8 cellular contexts compared by ENCODE assay signal in the genomic region with DNA sequence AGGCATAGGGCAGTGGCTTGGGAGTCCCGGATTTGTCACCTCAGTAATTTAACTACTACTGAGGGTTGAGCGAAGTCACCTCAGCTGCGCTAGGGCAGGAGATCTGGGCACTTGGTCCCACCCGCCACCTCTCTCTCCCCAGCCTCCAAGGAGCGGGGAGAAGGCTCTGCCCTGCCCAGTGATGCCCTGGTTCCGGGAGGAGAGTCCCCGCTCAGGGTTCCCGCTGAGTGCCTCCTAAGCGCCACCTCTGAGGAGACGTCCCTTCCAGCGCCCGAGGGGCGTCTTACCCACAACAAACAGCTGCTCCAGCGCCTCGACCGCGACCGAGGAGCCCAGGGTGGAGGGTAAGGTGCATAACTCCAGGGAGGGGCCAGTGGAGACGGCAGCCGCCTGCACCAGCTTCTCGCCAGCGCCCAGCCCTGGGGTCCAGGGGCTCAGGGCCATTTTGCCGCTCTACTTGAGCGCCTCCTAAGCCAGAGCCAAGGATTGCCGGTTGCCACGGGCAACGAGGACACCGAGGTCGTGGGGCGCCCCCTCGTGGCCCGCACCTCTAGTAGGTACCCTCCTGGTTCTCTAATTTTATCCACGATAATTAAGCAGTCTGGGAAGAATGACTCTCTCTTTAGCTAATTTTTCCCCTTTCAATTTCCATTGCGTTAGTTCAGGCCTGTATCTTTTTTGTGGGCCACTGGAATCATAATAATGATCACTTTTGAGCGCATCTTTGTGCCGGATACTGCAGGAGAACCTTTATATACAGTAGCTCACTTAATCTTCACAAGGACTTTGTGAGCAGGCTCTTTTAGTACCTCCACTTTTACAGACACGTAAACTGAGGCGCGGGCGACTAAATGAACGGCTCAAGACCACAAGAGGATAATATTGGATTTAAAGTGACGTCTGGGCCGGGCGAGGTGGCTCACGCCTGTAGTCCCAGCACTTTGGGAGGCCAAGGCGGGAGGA. TPM values are rescaled to one million over a fixed set of nuclear protein-coding genes. Genes with fewer than 3 reads are reported as not detected.
DNase-seq lines count a peak whose midpoint lies in the region; ATAC-seq and TF ChIP-seq lines count a peak whose summit lies in the region.

Gene CCDC175, minus strand, starts transcription at position 481 of the 963 bp plus-strand sequence. Its CDS starts 37 bp downstream, at position 444.

- peak within 1 kb of the TSS; percentile 44 for H3K4me3 ChIP-seq in AG04449 (ENCODE audit: low read depth, low read length)
- no peak within 1 kb of the TSS for H3K4me3 ChIP-seq in lower leg skin (ENCODE audit: low read depth, poor library complexity, severe bottlenecking)

- intact Hi-C loops in lower leg skin (cut with DNase I; ENCODE audit: low total_unique reads) = no loop called here

- no peak for DNase-seq in AG04449 (ENCODE audit: low read depth, low spot score)
- peak; percentile 43 for DNase-seq in NCI-H226
- peak; percentile 44 to 70 for DNase-seq in activated CD4-positive, alpha-beta T cell treated with anti-CD3 and anti-CD28 coated beads, Interleukin-2, amount 50 U/mL, for 24 hours (ENCODE audit: low read depth in 1 of 2, low spot score in 1 of 2)
- DNase-seq in ecto neural progenitor cell (ENCODE audit: low spot score) = peak; percentile 92
- DNase-seq in lower leg skin (ENCODE audit: low spot score in 2 of 2) = peak; percentile 34 to 92
- peak; percentile 80 for DNase-seq in stimulated activated CD4-positive, alpha-beta T cell treated with anti-CD3 and anti-CD28 coated beads, Interleukin-4, amount 100 ng/mL, for 24 hours

- CTCF ChIA-PET in AG04449 (lab: Yijun Ruan, JAX) = interaction anchor here (0.5 to 4.1 kb wide), 29 partner anchors 10 to 607 kb away, joined by 3 to 34 read pairs (median 4); partner anchors contain the start of genes JKAMP and L3HYPDH

- 20 to 25% methylated on average over 35 to 46 of the region's 46 CpGs for WGBS in lower leg skin, 2 donors

- peak; percentile 94 for ATAC-seq in GM18861 (IDR thresholded peaks at IDR 0.05; ENCODE audit: unreplicated experiment)
- ATAC-seq in HG03097 (IDR thresholded peaks at IDR 0.05; ENCODE audit: low FRiP score, unreplicated experiment) = peak; percentile 95

- POLR2A ChIA-PET in AG04449 (lab: Yijun Ruan, JAX) = no interaction called here

- no peak for TF ChIP-seq POLR2A in lower leg skin (IDR thresholded peaks at IDR 0.05)

- peak; percentile 73 for TF ChIP-seq CTCF in AG04449 (IDR thresholded peaks at IDR 0.05; ENCODE audit: insufficient read depth, low read length, missing control alignments)
- no peak for TF ChIP-seq CTCF in lower leg skin (IDR thresholded peaks at IDR 0.05)

RNA-seq across cellular contexts. Expression of gene CCDC175, which starts in this region (rescaled TPM):
- total RNA-seq in lower leg skin = not detected

Comparison
In these comparisons a context has a peak if more than half of its experiments do, and no peak if none do; other contexts are left out.
1. Peak in DNase-seq in lower leg skin; RNA of the gene not detected or under 1 TPM.